In the genomic region with DNA sequence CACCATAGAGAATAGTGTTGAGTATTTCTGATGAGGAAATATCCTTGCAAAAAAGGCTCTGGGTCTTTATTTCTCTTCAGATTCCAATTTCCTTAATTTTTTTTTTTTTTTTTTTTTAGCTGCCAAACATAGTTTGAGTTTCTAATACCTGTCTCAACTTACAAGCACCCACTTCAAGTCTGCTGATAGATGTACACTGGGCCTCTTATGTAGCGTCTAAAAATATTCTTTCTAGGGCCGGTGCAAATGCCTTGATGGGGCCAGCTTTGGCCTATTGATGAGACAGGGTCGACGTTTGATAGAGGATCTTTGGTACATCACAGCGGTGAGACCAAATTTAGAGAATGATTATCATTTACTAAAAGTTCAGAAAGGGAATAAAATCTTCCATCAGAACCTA, we compare ENCODE assay signal across 24 cellular contexts.
A peak's percentile ranks its signal among the peaks of the same experiment; 100 is the strongest.
DNase-seq lines count a peak whose midpoint lies in the region; ATAC-seq, FAIRE-seq and TF ChIP-seq lines count a peak whose summit lies in the region.
"Had no signal": no experiment of that assay in that cellular context is flagged by ENCODE, and none has a peak within 500 bp of the region (broad histone marks: within the 10 kb centered on the region; RNA-seq: fewer than 3 reads in every experiment).

No MANE protein-coding gene starts in this region.

- H3K36me3 Mint-ChIP-seq in GM23338 (ENCODE audit: low read depth) = no peaks in the 10 kb centered on the region

- H3K27ac Mint-ChIP-seq in GM23338 = no peak overlapping the region

- intact Hi-C loops in ascending aorta (cut with DNase I) = loop anchor here (1.0 to 10.0 kb wide), 6 partner anchors 273 to 1560 kb away; partner anchors contain the start of gene ODF2L
- intact Hi-C loops in left lung (cut with DNase I) = loop anchor here in 1 of 2 donors (10.0 kb wide), 1 partner anchor 630 kb away; the partner anchor contains the start of gene LMO4
- intact Hi-C loops in tibial artery (cut with DNase I; ENCODE audit: low total_unique reads) = loop anchor here (10.0 kb wide), 1 partner anchor 460 kb away; no protein-coding TSS in a partner anchor

- H3K36me3 ChIP-seq in SK-N-SH (replicated peaks in 1 of 2; ENCODE audit: control insufficient read depth in 1 of 2, insufficient read depth in 2 of 2, low read length in 1 of 2) (no peaks in the 10 kb centered on the region), ascending aorta (no peaks in the 10 kb centered on the region), left lung (no peaks in the 10 kb centered on the region), tibial artery (no peaks in the 10 kb centered on the region), GM23338 (ENCODE audit: insufficient read depth) (no peaks in the 10 kb centered on the region; the same call in 1 of the 2 replicates)
- H3K36me3 ChIP-seq: HAP-1 had no signal

- no peak overlapping the region for H3K9ac ChIP-seq in SK-N-SH

- no peak for TF ChIP-seq CTCF in SK-N-SH (IDR thresholded peaks at IDR 0.05)
- TF ChIP-seq CTCF in ascending aorta (IDR thresholded peaks at IDR 0.05) = no peak
- no peak for TF ChIP-seq CTCF in left lung (IDR thresholded peaks at IDR 0.05)
- no peak for TF ChIP-seq CTCF in tibial artery (IDR thresholded peaks at IDR 0.05)
- no peak for TF ChIP-seq CTCF in D721Med (IDR thresholded peaks at IDR 0.05; ENCODE audit: insufficient read depth, missing control alignments)
- TF ChIP-seq CTCF in GM23338 (conservative IDR thresholded peaks at IDR 0.05; ENCODE audit: low read depth in 2 of 2) = no peak

- TF ChIP-seq EP300 in SK-N-SH (IDR thresholded peaks at IDR 0.05; ENCODE audit: borderline replicate concordance in 1 of 2, low read depth in 1 of 2, low read length in 1 of 2) = no peak

- no peaks in the 10 kb centered on the region for H3K9me2 ChIP-seq in SK-N-SH
- H3K9me2 ChIP-seq in GM23338 (ENCODE audit: insufficient read depth) = no peaks in the 10 kb centered on the region

- FAIRE-seq in D721Med (lab: Jason Lieb, UNC) = no peak

- H3F3A ChIP-seq in SK-N-SH (replicated peaks; ENCODE audit: insufficient read depth) = peaks cover 24% of the 10 kb centered on the region
- no peaks in the 10 kb centered on the region for H3F3A ChIP-seq in GM23338 (replicated peaks; ENCODE audit: low read depth)

- no peak overlapping the region for H3K4me2 ChIP-seq in SK-N-SH
- no peak overlapping the region for H3K4me2 ChIP-seq in GM23338
- H3K4me2 ChIP-seq: PC-9 had no signal

- WGBS in SK-N-SH (ENCODE audit: low lambda C conversion rate) = 72% methylated on average over 5 of the region's 5 CpGs

- CTCF ChIA-PET in SK-N-SH (lab: Yijun Ruan, JAX) = interaction anchor here (1.2 to 2.3 kb wide), 3 partner anchors 629 to 815 kb away, joined by 3 to 17 read pairs (median 8); no protein-coding TSS in a partner anchor

- H3K27me3 ChIP-seq in SK-N-SH (ENCODE audit: insufficient read depth) = no peaks in the 10 kb centered on the region
- no peaks in the 10 kb centered on the region for H3K27me3 ChIP-seq in ascending aorta
- no peaks in the 10 kb centered on the region for H3K27me3 ChIP-seq in left lung
- no peaks in the 10 kb centered on the region for H3K27me3 ChIP-seq in tibial artery
- H3K27me3 ChIP-seq in GM23338 (ENCODE audit: insufficient read depth) = no peaks in the 10 kb centered on the region

- no peaks in the 10 kb centered on the region for H4K20me1 ChIP-seq in SK-N-SH (ENCODE audit: insufficient read depth)
- no peaks in the 10 kb centered on the region for H4K20me1 ChIP-seq in GM23338 (replicated peaks; ENCODE audit: insufficient read depth)

- ATAC-seq in SK-N-SH treated with all-trans-retinoic acid at 6 μM for 48 hours (no peak), left lung (peak; percentile 61), GM23338 (no peak), HG02970 (IDR thresholded peaks at IDR 0.05; ENCODE audit: low FRiP score, unreplicated experiment) (no peak)

- no peaks in the 10 kb centered on the region for H3K27me3 Mint-ChIP-seq in GM23338 (ENCODE audit: insufficient read depth, low read depth, poor library complexity)

- H3K9me3 ChIP-seq in SK-N-SH = no peaks in the 10 kb centered on the region
- no peaks in the 10 kb centered on the region for H3K9me3 ChIP-seq in ascending aorta
- no peaks in the 10 kb centered on the region for H3K9me3 ChIP-seq in left lung
- H3K9me3 ChIP-seq in tibial artery = no peaks in the 10 kb centered on the region
- H3K9me3 ChIP-seq: HAP-1 had no signal

- H3K79me2 ChIP-seq in SK-N-SH (ENCODE audit: insufficient read depth) = no peaks in the 10 kb centered on the region
- H3K79me2 ChIP-seq in GM23338 (replicated peaks; ENCODE audit: insufficient read depth) = no peaks in the 10 kb centered on the region

- no peak overlapping the region for H3K4me3 Mint-ChIP-seq in GM23338

- H2AFZ ChIP-seq in SK-N-SH (ENCODE audit: low read depth) (peak overlapping the region; percentile 50; the same call in 1 of the 2 replicates), GM23338 (no peak overlapping the region)
- H2AFZ ChIP-seq: PC-9 had no signal

- peak overlapping the region; percentile 64 to 80; a peak in 3 of 4 replicates for H3K27ac ChIP-seq in SK-N-SH (ENCODE audit: low read depth in 2 of 2, low read length in 1 of 2)
- H3K27ac ChIP-seq in ascending aorta = peak overlapping the region; percentile 49 to 60
- H3K27ac ChIP-seq in left lung = no peak overlapping the region
- peak overlapping the region; percentile 7 to 69 for H3K27ac ChIP-seq in tibial artery
- no peak overlapping the region for H3K27ac ChIP-seq in GM23338 (ENCODE audit: low read depth)
- H3K27ac ChIP-seq: 22Rv1, PC-9, SK-N-MC had no signal

- peaks cover 0 to 26% of the 10 kb centered on the region in 2 experiments; a peak in 3 of 4 replicates for H3K4me1 ChIP-seq in SK-N-SH (ENCODE audit: control insufficient read depth in 1 of 2, insufficient read depth in 2 of 2, low read depth in 1 of 2, low read length in 1 of 2)
- H3K4me1 ChIP-seq in ascending aorta = peaks cover 5 to 14% of the 10 kb centered on the region in 2 donors
- peaks cover 0 to 5% of the 10 kb centered on the region in 2 donors for H3K4me1 ChIP-seq in left lung
- peaks cover 0 to 80% (median 18%) of the 10 kb centered on the region in 4 donors for H3K4me1 ChIP-seq in tibial artery
- no peaks in the 10 kb centered on the region; the same call in 1 of the 2 replicates for H3K4me1 ChIP-seq in GM23338 (ENCODE audit: insufficient read depth)

- H3K4me1 Mint-ChIP-seq in GM23338 = peaks cover 12% of the 10 kb centered on the region; the same call in 2 of the 3 replicates

- no peak overlapping the region for H3K4me3 ChIP-seq in SK-N-SH (ENCODE audit: low read depth in 2 of 2, low read length in 1 of 2)
- H3K4me3 ChIP-seq in ascending aorta = no peak overlapping the region
- H3K4me3 ChIP-seq in left lung = no peak overlapping the region
- H3K4me3 ChIP-seq in tibial artery = no peak overlapping the region
- H3K4me3 ChIP-seq in GM23338 = no peak overlapping the region
- H3K4me3 ChIP-seq: HAP-1, PC-9, SK-N-MC had no signal

- POLR2A ChIA-PET in SK-N-SH (lab: Yijun Ruan, JAX) = no interaction called here

- no peak for TF ChIP-seq RAD21 in SK-N-SH (IDR thresholded peaks at IDR 0.05; ENCODE audit: low read length)

- no peak for DNase-seq in SK-N-SH
- no peak for DNase-seq in ascending aorta (ENCODE audit: low spot score in 2 of 2)
- no peak for DNase-seq in left lung
- no peak for DNase-seq in tibial artery
- no peak for DNase-seq in D721Med (ENCODE audit: insufficient read length, low spot score)
- DNase-seq in GM23338 (ENCODE audit: low spot score) = no peak
- DNase-seq: ACHN, GOT3, HFFc6, KG1, MM.1S, NCI-H1417, NCI-H1694, NCI-H2029 treated with DMSO at 0.1 percent for 48 hours, NCI-H446 treated with DMSO at 0.1 percent for 48 hours, NCI-H526, NCI-H82, PC-9, SHP77 treated with DMSO at 0.1 percent for 48 hours had no signal

- no peaks in the 10 kb centered on the region for H3K9me3 Mint-ChIP-seq in GM23338
- H3K9me3 Mint-ChIP-seq: HFFc6 had no signal

TF ChIP-seq in SK-N-SH, 30 proteins besides CTCF, POLR2A, EP300 and RAD21 (continues in another document):
- TF ChIP-seq RFX5 (IDR thresholded peaks at IDR 0.05; ENCODE audit: low read length) = no peak

TF ChIP-seq in SK-N-SH treated with all-trans-retinoic acid at 6 μM for 48 hours, 23 proteins besides CTCF, POLR2A, EP300 and RAD21 (continues in another document):
- TF ChIP-seq CSRNP3 (CRISPR knock-in tag; IDR thresholded peaks at IDR 0.05) (no peak), ZC3H10 (CRISPR knock-in tag; IDR thresholded peaks at IDR 0.05) (no peak), OSR1 (CRISPR knock-in tag; IDR thresholded peaks at IDR 0.05) (no peak), ZNF565 (CRISPR knock-in tag; conservative IDR thresholded peaks at IDR 0.05; ENCODE audit: low read depth) (no peak), ARNTL (CRISPR knock-in tag; IDR thresholded peaks at IDR 0.05; ENCODE audit: borderline replicate concordance, low read depth) (no peak)

TF ChIP-seq in GM23338, 12 proteins besides CTCF, POLR2A, EP300 and RAD21 (continues in another document):
- TF ChIP-seq JUNB (IDR thresholded peaks at IDR 0.05; ENCODE audit: unreplicated experiment) = no peak
- no peak for TF ChIP-seq POLR2AphosphoS5 (IDR thresholded peaks at IDR 0.05; ENCODE audit: low read depth)
- no peak for TF ChIP-seq CREB1 (CRISPR knock-in tag; IDR thresholded peaks at IDR 0.05; ENCODE audit: low read depth)
- no peak for TF ChIP-seq ZNF331 (CRISPR knock-in tag; IDR thresholded peaks at IDR 0.05; ENCODE audit: low read depth)
- TF ChIP-seq, protein P1, sequence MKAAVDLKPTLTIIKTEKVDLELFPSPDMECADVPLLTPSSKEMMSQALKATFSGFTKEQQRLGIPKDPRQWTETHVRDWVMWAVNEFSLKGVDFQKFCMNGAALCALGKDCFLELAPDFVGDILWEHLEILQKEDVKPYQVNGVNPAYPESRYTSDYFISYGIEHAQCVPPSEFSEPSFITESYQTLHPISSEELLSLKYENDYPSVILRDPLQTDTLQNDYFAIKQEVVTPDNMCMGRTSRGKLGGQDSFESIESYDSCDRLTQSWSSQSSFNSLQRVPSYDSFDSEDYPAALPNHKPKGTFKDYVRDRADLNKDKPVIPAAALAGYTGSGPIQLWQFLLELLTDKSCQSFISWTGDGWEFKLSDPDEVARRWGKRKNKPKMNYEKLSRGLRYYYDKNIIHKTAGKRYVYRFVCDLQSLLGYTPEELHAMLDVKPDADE (IDR thresholded peaks at IDR 0.05) = no peak
- no peak for TF ChIP-seq EZH2phosphoT487 (IDR thresholded peaks at IDR 0.05; ENCODE audit: unreplicated experiment)
- no peak for TF ChIP-seq ZNF114 (CRISPR knock-in tag; IDR thresholded peaks at IDR 0.05)
- TF ChIP-seq NANOG (IDR thresholded peaks at IDR 0.05; ENCODE audit: borderline replicate concordance) = no peak
- TF ChIP-seq EZH2 (IDR thresholded peaks at IDR 0.05; ENCODE audit: low read depth, unreplicated experiment) = no peak
- TF ChIP-seq STAT1 (IDR thresholded peaks at IDR 0.05; ENCODE audit: unreplicated experiment) = no peak

Comparison
In these comparisons a context has a peak if more than half of its experiments do, and no peak if none do; other contexts are left out.
1. H3K27ac ChIP-seq: peak in SK-N-SH (2 of 2), ascending aorta (2 of 2) and tibial artery (2 of 2); none in left lung (0 of 2) and GM23338 (single experiment).